Comparison of ENCODE assay signal across 8 cellular contexts in genomic region chr7:100965723-100966541, GRCh38. TPM values are rescaled to one million over a fixed set of nuclear protein-coding genes. Genes with fewer than 3 reads are reported as not detected.
DNase-seq lines count a peak whose midpoint lies in the region; ATAC-seq, FAIRE-seq and TF ChIP-seq lines count a peak whose summit lies in the region.

No MANE protein-coding gene starts in this region.

- CTCF ChIA-PET in AG04449 (lab: Yijun Ruan, JAX) (interaction anchor here (0.7 to 2.3 kb wide), 4 partner anchors 10 to 112 kb away, joined by 3 to 8 read pairs (median 4); partner anchors contain the start of gene MUC17), GM12878 (lab: Yijun Ruan, JAX) (interaction anchor here (0.8 to 1.2 kb wide), 3 partner anchors 16 to 111 kb away, joined by 3 to 4 read pairs (median 3); partner anchors contain the start of gene MUC3A)

- FAIRE-seq in GM12878 (lab: Jason Lieb, UNC) = no peak

- H3K4me1 ChIP-seq in GM12878 (ENCODE audit: control insufficient read depth, insufficient read depth, low read length) = no peaks in the 10 kb centered on the region

- no peak overlapping the region for H3K9ac ChIP-seq in SK-N-MC (ENCODE audit: insufficient read length)
- no peak overlapping the region for H3K9ac ChIP-seq in GM12878 (ENCODE audit: control insufficient read depth, insufficient read depth, low read length)

- no peak for TF ChIP-seq POLR2A in GM12878 (IDR thresholded peaks at IDR 0.05; ENCODE audit: low read depth, low read length)

- SMC1A ChIA-PET in GM12878 (lab: Charles Lee; ENCODE audit: uncharacterized antibody, unreplicated experiment) = no interaction called here

- intact Hi-C loops in GM12878 (cut with micrococcal nuclease; ENCODE audit: unreplicated experiment) = loop anchor here (1.0 to 5.0 kb wide), 2 partner anchors 74 to 93 kb away; no protein-coding TSS in a partner anchor

- DNase-seq in AG04449 (ENCODE audit: low read depth, low spot score) = no peak
- DNase-seq in H4 (ENCODE audit: low spot score) = peak; percentile 69
- no peak for DNase-seq in SK-N-MC (ENCODE audit: low read depth, low spot score)
- no peak for DNase-seq in GM12878 (ENCODE audit: low read depth, low spot score)
- DNase-seq in islet precursor cell = peak; percentile 99
- peak; percentile 62 for DNase-seq in stimulated activated CD4-positive, alpha-beta T cell treated with anti-CD3 and anti-CD28 coated beads, Interleukin-2, amount 100 ng/mL, for 4 hours (ENCODE audit: low read depth)
- no peak for DNase-seq in NCI-H1436 (lab: John Stamatoyannopoulos, UW)
- DNase-seq in NCI-H526 (lab: John Stamatoyannopoulos, UW) = no peak

- H3K79me2 ChIP-seq in GM12878 (ENCODE audit: control insufficient read depth, insufficient read depth, low read length) = no peaks in the 10 kb centered on the region

- TF ChIP-seq CTCF in AG04449 (IDR thresholded peaks at IDR 0.05; ENCODE audit: insufficient read depth, low read length, missing control alignments) (peak; percentile 88), GM12878 (IDR thresholded peaks at IDR 0.05 in 2 of 3, conservative IDR thresholded peaks at IDR 0.05 in 1 of 3; ENCODE audit: control insufficient read depth in 2 of 3, extremely low read depth in 1 of 3, insufficient read depth in 1 of 3, low read depth in 3 of 3, low read length in 3 of 3) (peak; percentile 64 to 81 (median 80))

- TF ChIP-seq RAD21 in GM12878 (IDR thresholded peaks at IDR 0.05; ENCODE audit: insufficient read depth, low read depth, low read length) = peak; percentile 63

- no peak overlapping the region for H3K27ac ChIP-seq in SK-N-MC
- no peak overlapping the region for H3K27ac ChIP-seq in GM12878 (ENCODE audit: control insufficient read depth, insufficient read depth)

- H3K36me3 ChIP-seq in SK-N-MC (ENCODE audit: insufficient read depth, low read length) (no peaks in the 10 kb centered on the region), GM12878 (ENCODE audit: control insufficient read depth in 2 of 2, insufficient read depth in 2 of 2, low read length in 1 of 2) (no peaks in the 10 kb centered on the region)

- H3K4me3 ChIP-seq in AG04449 (ENCODE audit: low read depth, low read length) (no peak overlapping the region), SK-N-MC (peak overlapping the region; percentile 67), GM12878 (peak overlapping the region; percentile 30; the same call in 1 of the 2 replicates)

- peak overlapping the region; percentile 47 for H2AFZ ChIP-seq in GM12878 (ENCODE audit: control insufficient read depth, low read depth, low read length)

- 0 out of 2 replicates have a peak overlapping the region, but pooled peaks have one; percentile 33 for H3K4me2 ChIP-seq in GM12878 (ENCODE audit: control insufficient read depth, insufficient read depth)

- H3K27me3 ChIP-seq in GM12878 (replicated peaks in 1 of 2; ENCODE audit: control insufficient read depth in 2 of 2, insufficient read depth in 2 of 2, low read length in 1 of 2) = peaks cover 3 to 15% of the 10 kb centered on the region in 2 experiments; a peak in 3 of 4 replicates

- no TSS peak for BruUV-seq in GM12878 (replicated peaks; lab: Mats Ljungman, UMichigan)

- no peaks in the 10 kb centered on the region for H3K9me3 ChIP-seq in SK-N-MC (ENCODE audit: low read depth, low read length)
- no peaks in the 10 kb centered on the region; the same call in 2 of the 3 replicates for H3K9me3 ChIP-seq in GM12878 (replicated peaks; ENCODE audit: control insufficient read depth, insufficient read depth, low read length)

- ATAC-seq in GM12878 = peak; percentile 93

- in situ Hi-C loops in GM12878 (cut with MboI) = loop anchor here (5.0 kb wide), 1 partner anchor 86 kb away; no protein-coding TSS in a partner anchor

- peaks cover 3% of the 10 kb centered on the region for H4K20me1 ChIP-seq in GM12878 (ENCODE audit: control insufficient read depth, insufficient read depth)

- RAD21 ChIA-PET in GM12878 (lab: Charles Lee; ENCODE audit: unreplicated experiment) = interaction anchor here (1.0 kb wide), 1 partner anchor 93 kb away, joined by 4 read pairs; no protein-coding TSS in a partner anchor

- no peak for TF ChIP-seq EP300 in GM12878 (IDR thresholded peaks at IDR 0.05; ENCODE audit: borderline replicate concordance in 1 of 2, control insufficient read depth in 1 of 2, low read depth in 2 of 2, low read length in 2 of 2)

- POLR2A ChIA-PET in AG04449 (lab: Yijun Ruan, JAX) (no interaction called here), GM12878 (lab: Charles Lee) (no interaction called here)

- 23% methylated on average over 58 of the region's 58 CpGs for WGBS in GM12878 (ENCODE audit: insufficient coverage, insufficient replicate concordance, low lambda C conversion rate, missing lambda C conversion rate)

TF ChIP-seq in GM12878, 131 proteins besides CTCF, POLR2A, EP300 and RAD21 (continues in another document):
- TF ChIP-seq YBX1 (IDR thresholded peaks at IDR 0.05) = no peak
- no peak for TF ChIP-seq NKRF (conservative IDR thresholded peaks at IDR 0.05)

RNA-seq across cellular contexts. Expression of gene MUC12, which starts 3.4 kb away (rescaled TPM):
- 0.54 and 1.0 TPM in 2 replicates for total RNA-seq in H4 (2014; rRNA removed; shearing (Covaris generic))
- total RNA-seq in GM12878 (2013; cell fraction: nucleolus; rRNA removed) = not detected in 2 replicates
- 2.7 and 3.4 TPM in 2 replicates for total RNA-seq in GM12878 (2014; rRNA removed)
- total RNA-seq in GM12878 (2014; rRNA removed; fragmentation: Illumina TruSeq; extraction: Trizol) = 2.4 and 3.3 TPM in 2 replicates
- 1.7 and 2.6 TPM in 2 replicates for total RNA-seq in GM12878 (2021)
- 3.5 TPM for polyA plus RNA-seq in GM12878 (2011; ENCODE audit: low read depth)
- 1.5 and 2.6 TPM in 2 replicates for polyA plus RNA-seq in GM12878 (2011; rRNA removed)
- polyA plus RNA-seq in GM12878 (2011; cell fraction: cytosol; rRNA removed) = 3.4 and 4.7 TPM in 2 replicates
- polyA plus RNA-seq in GM12878 (2011; cell fraction: nucleus; rRNA removed) = 2.6 and 2.9 TPM in 2 replicates
- polyA plus RNA-seq in GM12878 (2012) = 3.9 and 6.6 TPM in 2 replicates
- 2.0 TPM in 2 replicates for polyA plus RNA-seq in GM12878 (2014; fragmentation: Illumina TruSeq; extraction: Trizol)
- polyA plus RNA-seq in GM12878 (2014; fragmentation: Nextera tagmentation; extraction: Ambion mirVana) = 1 to 10 TPM; 2.6 to 3.6 TPM
- polyA plus RNA-seq in GM12878 (2014; rRNA removed) = 2.5 TPM in 2 replicates
- 1 to 10 TPM; 3.5 to 4.5 TPM for polyA plus RNA-seq in GM12878 (2016; fragmentation: Nextera tagmentation; extraction: Ambion mirVana)
- 0.41 TPM in 1 of 2 replicates, not detected in the other for polyA minus RNA-seq in GM12878 (2011; rRNA and poly(A)+ RNA removed)
- not detected in 2 replicates for polyA minus RNA-seq in GM12878 (2011; cell fraction: cytosol; rRNA and poly(A)+ RNA removed)
- not detected in 2 replicates for polyA minus RNA-seq in GM12878 (2011; cell fraction: nucleus; rRNA and poly(A)+ RNA removed)

RNA-seq across cellular contexts. Expression of gene MUC3A, which starts 16.6 kb away (rescaled TPM):
- not detected in 2 replicates for total RNA-seq in H4 (2014; rRNA removed; shearing (Covaris generic))
- not detected in 2 replicates for total RNA-seq in GM12878 (2013; cell fraction: nucleolus; rRNA removed)
- not detected in 2 replicates for total RNA-seq in GM12878 (2014; rRNA removed)
- total RNA-seq in GM12878 (2014; rRNA removed; fragmentation: Illumina TruSeq; extraction: Trizol) = not detected in 2 replicates
- total RNA-seq in GM12878 (2021) = 0.10 and 0.24 TPM in 2 replicates
- polyA plus RNA-seq in GM12878 (2011; ENCODE audit: low read depth) = not detected
- polyA plus RNA-seq in GM12878 (2011; rRNA removed) = 0.01 and 0.07 TPM in 2 replicates
- polyA plus RNA-seq in GM12878 (2011; cell fraction: cytosol; rRNA removed) = 0.15 TPM in 1 of 2 replicates, not detected in the other
- polyA plus RNA-seq in GM12878 (2011; cell fraction: nucleus; rRNA removed) = 0.19 and 0.27 TPM in 2 replicates
- not detected in 2 replicates for polyA plus RNA-seq in GM12878 (2012)
- polyA plus RNA-seq in GM12878 (2014; fragmentation: Illumina TruSeq; extraction: Trizol) = not detected in 2 replicates
- not detected for polyA plus RNA-seq in GM12878 (2014; fragmentation: Nextera tagmentation; extraction: Ambion mirVana)
- polyA plus RNA-seq in GM12878 (2014; rRNA removed) = not detected in 2 replicates
- not detected for polyA plus RNA-seq in GM12878 (2016; fragmentation: Nextera tagmentation; extraction: Ambion mirVana)
- under 0.01 TPM in 1 of 2 replicates, not detected in the other for polyA minus RNA-seq in GM12878 (2011; rRNA and poly(A)+ RNA removed)
- not detected in 2 replicates for polyA minus RNA-seq in GM12878 (2011; cell fraction: cytosol; rRNA and poly(A)+ RNA removed)
- not detected in 2 replicates for polyA minus RNA-seq in GM12878 (2011; cell fraction: nucleus; rRNA and poly(A)+ RNA removed)

RNA-seq across cellular contexts. Expression of gene MUC17, which starts 53.9 kb away (rescaled TPM):
- total RNA-seq in H4 (2014; rRNA removed; shearing (Covaris generic)) = not detected in 2 replicates
- not detected in 2 replicates for total RNA-seq in GM12878 (2013; cell fraction: nucleolus; rRNA removed)
- not detected in 2 replicates for total RNA-seq in GM12878 (2014; rRNA removed)
- total RNA-seq in GM12878 (2014; rRNA removed; fragmentation: Illumina TruSeq; extraction: Trizol) = not detected in 2 replicates
- not detected in 2 replicates for total RNA-seq in GM12878 (2021)
- 0.01 TPM for polyA plus RNA-seq in GM12878 (2011; ENCODE audit: low read depth)
- polyA plus RNA-seq in GM12878 (2011; rRNA removed) = under 0.01 TPM in 2 replicates
- polyA plus RNA-seq in GM12878 (2011; cell fraction: cytosol; rRNA removed) = under 0.01 and 0.03 TPM in 2 replicates
- 0.01 TPM in 1 of 2 replicates, not detected in the other for polyA plus RNA-seq in GM12878 (2011; cell fraction: nucleus; rRNA removed)
- polyA plus RNA-seq in GM12878 (2012) = not detected in 2 replicates
- polyA plus RNA-seq in GM12878 (2014; fragmentation: Illumina TruSeq; extraction: Trizol) = under 0.01 and 0.02 TPM in 2 replicates
- polyA plus RNA-seq in GM12878 (2014; fragmentation: Nextera tagmentation; extraction: Ambion mirVana) = not detected
- polyA plus RNA-seq in GM12878 (2014; rRNA removed) = not detected in 2 replicates
- not detected for polyA plus RNA-seq in GM12878 (2016; fragmentation: Nextera tagmentation; extraction: Ambion mirVana)
- polyA minus RNA-seq in GM12878 (2011; rRNA and poly(A)+ RNA removed) = under 0.01 and 0.05 TPM in 2 replicates
- polyA minus RNA-seq in GM12878 (2011; cell fraction: cytosol; rRNA and poly(A)+ RNA removed) = not detected in 2 replicates
- under 0.01 TPM in 1 of 2 replicates, not detected in the other for polyA minus RNA-seq in GM12878 (2011; cell fraction: nucleus; rRNA and poly(A)+ RNA removed)

Comparison
In these comparisons a context has a peak if more than half of its experiments do, and no peak if none do; other contexts are left out.
1. DNase-seq: peak in H4 (single experiment), islet precursor cell (single experiment) and stimulated activated CD4-positive, alpha-beta T cell treated with anti-CD3 and anti-CD28 coated beads, Interleukin-2, amount 100 ng/mL, for 4 hours (single experiment); none in AG04449 (single experiment), SK-N-MC (single experiment), GM12878 (single experiment), NCI-H1436 (single experiment) and NCI-H526 (0 of 2).